In genomic region chr6:44127186-44128019, GRCh38 we compare ENCODE assay signal across 1 cellular context.
TF ChIP-seq lines count a peak whose summit lies in the region.

MRPL14 (minus strand) TSS chr6:44127452; CDS start chr6:44116611, 10,841 bp downstream.
TMEM63B (plus strand) TSS chr6:44127554; CDS start chr6:44134585, 7,031 bp downstream.

TF ChIP-seq in HepG2, 621 proteins besides CTCF, POLR2A, EP300 and RAD21 (continued from another document and continues in another):
- TF ChIP-seq TSC22D2 (CRISPR knock-in tag; IDR thresholded peaks at IDR 0.05; ENCODE audit: borderline replicate concordance) (no peak), ZNF558 (CRISPR knock-in tag; IDR thresholded peaks at IDR 0.05; ENCODE audit: borderline replicate concordance) (no peak; the same call in 1 of the 2 replicates), POGZ (CRISPR knock-in tag; IDR thresholded peaks at IDR 0.05) (no peak), ZNF607 (CRISPR knock-in tag; IDR thresholded peaks at IDR 0.05; ENCODE audit: borderline replicate concordance) (no peak; the same call in 1 of the 2 replicates), ZNF451 (CRISPR knock-in tag; IDR thresholded peaks at IDR 0.05) (no peak), MLX (CRISPR knock-in tag; IDR thresholded peaks at IDR 0.05) (no peak), ZNF720 (CRISPR knock-in tag; IDR thresholded peaks at IDR 0.05) (no peak), TERF1 (CRISPR knock-in tag; IDR thresholded peaks at IDR 0.05) (no peak), MAZ (IDR thresholded peaks at IDR 0.05; ENCODE audit: borderline replicate concordance, low read depth, low read length) (peak; percentile 56; the same call in 1 of the 2 replicates), MAZ (CRISPR knock-in tag; IDR thresholded peaks at IDR 0.05; ENCODE audit: low read depth) (peak; percentile 82), XBP1 (CRISPR knock-in tag; IDR thresholded peaks at IDR 0.05) (no peak), ZNF232 (CRISPR knock-in tag; IDR thresholded peaks at IDR 0.05; ENCODE audit: borderline replicate concordance) (peak; percentile 13; the same call in 1 of the 2 replicates), MYNN (CRISPR knock-in tag; IDR thresholded peaks at IDR 0.05; ENCODE audit: low read depth) (no peak), SKI (IDR thresholded peaks at IDR 0.05; ENCODE audit: partially characterized antibody) (no peak), RBM22 (optimal IDR thresholded peaks at IDR 0.05; ENCODE audit: low read length) (no peak), ZNF713 (CRISPR knock-in tag; IDR thresholded peaks at IDR 0.05) (no peak), ZBTB40 (IDR thresholded peaks at IDR 0.05) (no peak), ZBTB40 (CRISPR knock-in tag; IDR thresholded peaks at IDR 0.05) (no peak), MZF1 (CRISPR knock-in tag; IDR thresholded peaks at IDR 0.05; ENCODE audit: borderline replicate concordance) (no peak), ZNF496 (CRISPR knock-in tag; IDR thresholded peaks at IDR 0.05; ENCODE audit: insufficient replicate concordance) (no peak), MIER3 (CRISPR knock-in tag; IDR thresholded peaks at IDR 0.05; ENCODE audit: borderline replicate concordance) (no peak), AHDC1 (CRISPR knock-in tag; IDR thresholded peaks at IDR 0.05; ENCODE audit: borderline replicate concordance) (no peak), ZNF263 (CRISPR knock-in tag; IDR thresholded peaks at IDR 0.05) (no peak), HINFP (CRISPR knock-in tag; IDR thresholded peaks at IDR 0.05; ENCODE audit: low read depth) (peak; percentile 79), ZNF530 (CRISPR knock-in tag; IDR thresholded peaks at IDR 0.05; ENCODE audit: low read depth) (no peak), ZNF224 (CRISPR knock-in tag; IDR thresholded peaks at IDR 0.05) (no peak), TP53 (CRISPR knock-in tag; conservative IDR thresholded peaks at IDR 0.05) (no peak), CBX5 (CRISPR knock-in tag; IDR thresholded peaks at IDR 0.05; ENCODE audit: borderline replicate concordance) (no peak), ZBTB34 (CRISPR knock-in tag; IDR thresholded peaks at IDR 0.05) (no peak), SRSF1 (optimal IDR thresholded peaks at IDR 0.05; ENCODE audit: low read depth, low read length) (no peak), ZNF160 (CRISPR knock-in tag; IDR thresholded peaks at IDR 0.05) (no peak), HHEX (CRISPR knock-in tag; IDR thresholded peaks at IDR 0.05) (no peak), ZNF878 (CRISPR knock-in tag; IDR thresholded peaks at IDR 0.05) (no peak), LRRFIP1 (CRISPR knock-in tag; conservative IDR thresholded peaks at IDR 0.05) (no peak), ZNF33B (CRISPR knock-in tag; IDR thresholded peaks at IDR 0.05) (no peak; the same call in 1 of the 2 replicates)
